17 cellular contexts compared by ENCODE assay signal in genomic region chr3:52527732-52528595, GRCh38. TPM values are rescaled to one million over a fixed set of nuclear protein-coding genes. Genes with fewer than 3 reads are reported as not detected.
DNase-seq lines count a peak whose midpoint lies in the region; ATAC-seq, FAIRE-seq and TF ChIP-seq lines count a peak whose summit lies in the region.
"Had no signal": no experiment of that assay in that cellular context is flagged by ENCODE, and none has a peak within 500 bp of the region (broad histone marks: within the 10 kb centered on the region; RNA-seq: fewer than 3 reads in every experiment).

No MANE protein-coding gene starts in this region.

- H3K36me3 ChIP-seq in aorta (ENCODE audit: control insufficient read depth in 1 of 2, insufficient read depth in 2 of 2, low read length in 1 of 2) (no peaks in the 10 kb centered on the region), small intestine (ENCODE audit: control insufficient read depth in 2 of 2, insufficient read depth in 2 of 2, low read length in 2 of 2) (peaks cover 0 to 2% of the 10 kb centered on the region in 2 donors)

- H3K9me3 Mint-ChIP-seq in natural killer cell treated with Interleukin-12 subunit alpha and Interleukin-12 subunit beta and Interleukin-15 and Interleukin-18, amount 100 ng/mL, for 72 hours, result no peaks in the 10 kb centered on the region
- H3K9me3 Mint-ChIP-seq in natural killer cell, result no peaks in the 10 kb centered on the region
- no peaks in the 10 kb centered on the region for H3K9me3 Mint-ChIP-seq in nephron progenitor cell
- H3K9me3 Mint-ChIP-seq: activated B cell treated with CpG ODN at 0.5 μM for 24 hours; CD4-positive, alpha-beta memory T cell; T-helper 1 cell treated with Interleukin-12 subunit alpha and Interleukin-12 subunit beta and Interleukin-4 antibody, amounts not matched to agents 30 μg/mL and 1 μg/mL, for 36 hours had no signal

- H3K4me1 Mint-ChIP-seq in natural killer cell treated with Interleukin-12 subunit alpha and Interleukin-12 subunit beta and Interleukin-15 and Interleukin-18, amount 100 ng/mL, for 72 hours (ENCODE audit: low read depth in 2 of 2), result peaks cover 7% of the 10 kb centered on the region in 2 donors
- H3K4me1 Mint-ChIP-seq in natural killer cell, result peaks cover 0 to 8% of the 10 kb centered on the region in 2 donors
- H3K4me1 Mint-ChIP-seq in nephron progenitor cell, result peaks cover 51% of the 10 kb centered on the region

- no peaks in the 10 kb centered on the region for H3K36me3 Mint-ChIP-seq in natural killer cell treated with Interleukin-12 subunit alpha and Interleukin-12 subunit beta and Interleukin-15 and Interleukin-18, amount 100 ng/mL, for 72 hours
- no peaks in the 10 kb centered on the region for H3K36me3 Mint-ChIP-seq in natural killer cell
- H3K36me3 Mint-ChIP-seq in nephron progenitor cell (ENCODE audit: low read depth), result peaks cover 36% of the 10 kb centered on the region
- H3K36me3 Mint-ChIP-seq: CD4-positive, alpha-beta memory T cell had no signal

- 80 to 83% methylated on average over 18 of the region's 18 CpGs for WGBS in aorta, 2 donors
- WGBS in small intestine, 3 donors, result 86 to 89% (median 88%) methylated on average over 18 of the region's 18 CpGs

- no peak for TF ChIP-seq CTCF in natural killer cell (IDR thresholded peaks at IDR 0.05)
- TF ChIP-seq CTCF in nephron progenitor cell (IDR thresholded peaks at IDR 0.05), result no peak

- ATAC-seq in natural killer cell treated with Interleukin-12 subunit alpha and Interleukin-12 subunit beta and Interleukin-15 and Interleukin-18, amount 100 ng/mL, for 72 hours, result no peak
- ATAC-seq in natural killer cell (no peak), aorta (ENCODE audit: low FRiP score) (no peak)

- H3K27me3 Mint-ChIP-seq in natural killer cell treated with Interleukin-12 subunit alpha and Interleukin-12 subunit beta and Interleukin-15 and Interleukin-18, amount 100 ng/mL, for 72 hours, result no peaks in the 10 kb centered on the region
- no peaks in the 10 kb centered on the region for H3K27me3 Mint-ChIP-seq in natural killer cell (ENCODE audit: low read depth in 2 of 2)
- H3K27me3 Mint-ChIP-seq in nephron progenitor cell (ENCODE audit: low read depth, poor library complexity), result no peaks in the 10 kb centered on the region
- H3K27me3 Mint-ChIP-seq: activated B cell treated with CpG ODN at 0.5 μM for 24 hours; CD4-positive, alpha-beta memory T cell had no signal

- no peak overlapping the region for H3K4me3 Mint-ChIP-seq in natural killer cell treated with Interleukin-12 subunit alpha and Interleukin-12 subunit beta and Interleukin-15 and Interleukin-18, amount 100 ng/mL, for 72 hours
- no peak overlapping the region for H3K4me3 Mint-ChIP-seq in natural killer cell
- no peak overlapping the region for H3K4me3 Mint-ChIP-seq in nephron progenitor cell
- H3K4me3 Mint-ChIP-seq: activated B cell treated with CpG ODN at 0.5 μM for 24 hours; CD4-positive, alpha-beta memory T cell; T-helper 1 cell treated with Interleukin-12 subunit alpha and Interleukin-12 subunit beta and Interleukin-4 antibody, amounts not matched to agents 30 μg/mL and 1 μg/mL, for 36 hours had no signal

- no peak overlapping the region for H3K27ac ChIP-seq in aorta (ENCODE audit: low read depth in 1 of 2, low read length in 2 of 2)
- H3K27ac ChIP-seq in small intestine (ENCODE audit: low read depth in 1 of 2, low read length in 1 of 2), result no peak overlapping the region

- intact Hi-C loops in natural killer cell (cut with micrococcal nuclease), result no loop called here
- intact Hi-C loops in aorta (cut with DNase I), result loop anchor here (5.0 kb wide), 2 partner anchors 41 to 56 kb away; no protein-coding TSS in a partner anchor

- H3K27ac Mint-ChIP-seq in natural killer cell treated with Interleukin-12 subunit alpha and Interleukin-12 subunit beta and Interleukin-15 and Interleukin-18, amount 100 ng/mL, for 72 hours, result no peak overlapping the region
- H3K27ac Mint-ChIP-seq in natural killer cell, result no peak overlapping the region
- H3K27ac Mint-ChIP-seq in nephron progenitor cell, result peak overlapping the region; percentile 45
- H3K27ac Mint-ChIP-seq: activated B cell treated with CpG ODN at 0.5 μM for 24 hours; T-helper 1 cell treated with Interleukin-12 subunit alpha and Interleukin-12 subunit beta and Interleukin-4 antibody, amounts not matched to agents 30 μg/mL and 1 μg/mL, for 36 hours had no signal

- DNase-seq in natural killer cell treated with Interleukin-12 subunit alpha and Interleukin-12 subunit beta and Interleukin-15 and Interleukin-18, amount 100 ng/mL, for 72 hours (ENCODE audit: low spot score), result peak; percentile 60
- DNase-seq in natural killer cell (no peak), epidermal melanocyte (ENCODE audit: insufficient read length, low spot score) (peak; percentile 9), nephron progenitor cell (no peak), aorta (peak; percentile 45 to 69), NCI-H446 treated with DMSO at 0.1 percent for 48 hours (lab: John Stamatoyannopoulos, UW) (no peak), small intestine (no peak), GDM1 (lab: John Stamatoyannopoulos, UW) (no peak)
- DNase-seq: activated naive CD4-positive, alpha-beta T cell; CD4-positive, alpha-beta memory T cell; foreskin melanocyte; NCI-H2029 treated with DMSO at 0.1 percent for 48 hours; NCI-H510A treated with DMSO at 0.1 percent for 48 hours; SIG-M5 had no signal

- H3K27me3 ChIP-seq in aorta (ENCODE audit: control insufficient read depth in 1 of 2, insufficient read depth in 2 of 2, low read length in 1 of 2) (no peaks in the 10 kb centered on the region), small intestine (ENCODE audit: control insufficient read depth in 2 of 2, insufficient read depth in 2 of 2, low read length in 2 of 2) (no peaks in the 10 kb centered on the region)

- no peaks in the 10 kb centered on the region for H3K4me1 ChIP-seq in aorta (ENCODE audit: control insufficient read depth in 1 of 2, insufficient read depth in 2 of 2, low read length in 2 of 2)
- H3K4me1 ChIP-seq in small intestine (ENCODE audit: control insufficient read depth in 2 of 2, insufficient read depth in 1 of 2, low read depth in 1 of 2, low read length in 1 of 2), result no peaks in the 10 kb centered on the region

- no peak for FAIRE-seq in small intestine (lab: Jason Lieb, UNC)
- FAIRE-seq: colon had no signal

- H3K4me3 ChIP-seq in aorta (ENCODE audit: low read length in 2 of 2) (no peak overlapping the region), small intestine (ENCODE audit: low read depth in 1 of 2, low read length in 2 of 2) (no peak overlapping the region)

- H3K9me3 ChIP-seq in aorta (ENCODE audit: control insufficient read depth, low read length), result no peaks in the 10 kb centered on the region
- no peaks in the 10 kb centered on the region for H3K9me3 ChIP-seq in small intestine (ENCODE audit: control insufficient read depth, low read depth)

RNA-seq across cellular contexts. Expression of gene NT5DC2, which starts 5.7 kb away (rescaled TPM):
- 100 to 1,000 TPM in 1 of 2 donors, 10 to 100 TPM in 1; 59.7 to 166 TPM for total RNA-seq in natural killer cell treated with Interleukin-12 subunit alpha and Interleukin-12 subunit beta and Interleukin-15 and Interleukin-18, amount 100 ng/mL, for 72 hours
- total RNA-seq in natural killer cell, result 10 to 100 TPM in 1 of 3 donors, 1 to 10 TPM in 2; 2.2 to 10.7 (median 2.2) TPM
- total RNA-seq in aorta, result 10 to 100 TPM; 29.6 to 33.0 TPM
- 100 to 1,000 TPM in 1 of 2 donors, 10 to 100 TPM in 1; 46.3 to 148 TPM for polyA plus RNA-seq in aorta
- polyA plus RNA-seq in small intestine, result 10 to 100 TPM in 2 of 3 donors, 1 to 10 TPM in 1; 4.9 to 35.9 (median 11.6) TPM

RNA-seq across cellular contexts. Expression of gene UQCC5, which starts 8.4 kb away (rescaled TPM):
- total RNA-seq in natural killer cell treated with Interleukin-12 subunit alpha and Interleukin-12 subunit beta and Interleukin-15 and Interleukin-18, amount 100 ng/mL, for 72 hours, result 10 to 100 TPM in 1 of 2 donors, 1 to 10 TPM in 1; 6.7 to 18.0 TPM
- total RNA-seq in natural killer cell (1 to 10 TPM; 4.1 to 9.5 (median 7.3) TPM), aorta (10 to 100 TPM in 1 of 2 donors, 1 to 10 TPM in 1; 9.1 to 14.0 TPM)
- polyA plus RNA-seq in aorta (1 to 10 TPM; 4.5 to 7.1 TPM), small intestine (10 to 100 TPM in 2 of 3 donors, 1 to 10 TPM in 1; 8.9 to 38.9 (median 21.0) TPM)

RNA-seq across cellular contexts. Expression of gene STAB1, which starts 32.8 kb away (rescaled TPM):
- total RNA-seq in natural killer cell treated with Interleukin-12 subunit alpha and Interleukin-12 subunit beta and Interleukin-15 and Interleukin-18, amount 100 ng/mL, for 72 hours, result under 1 TPM; 0.57 to 0.92 TPM
- total RNA-seq in natural killer cell (10 to 100 TPM in 1 of 3 donors, 1 to 10 TPM in 2; 1.8 to 26.5 (median 5.9) TPM), aorta (100 to 1,000 TPM; 339 to 651 TPM)
- polyA plus RNA-seq in aorta (100 to 1,000 TPM in 1 of 2 donors, 10 to 100 TPM in 1; 54.2 to 207 TPM), small intestine (10 to 100 TPM in 1 of 3 donors, 1 to 10 TPM in 2; 2.0 to 72.1 (median 9.5) TPM)
- polyA plus RNA-seq: CD4-positive, alpha-beta memory T cell had no signal

Comparison
In these comparisons a context has a peak if more than half of its experiments do, and no peak if none do; other contexts are left out.
1. DNase-seq: peak in natural killer cell treated with Interleukin-12 subunit alpha and Interleukin-12 subunit beta and Interleukin-15 and Interleukin-18, amount 100 ng/mL, for 72 hours (single experiment), epidermal melanocyte (single experiment) and aorta (2 of 2); none in natural killer cell (single experiment), nephron progenitor cell (single experiment), NCI-H446 treated with DMSO at 0.1 percent for 48 hours (single experiment), small intestine (single experiment) and GDM1 (single experiment).
2. RNA of gene STAB1, which starts 32.8 kb away (total RNA-seq): 339 to 651 TPM in aorta; 1.8 to 26.5 TPM in natural killer cell and 0.57 to 0.92 TPM in natural killer cell treated with Interleukin-12 subunit alpha and Interleukin-12 subunit beta and Interleukin-15 and Interleukin-18, amount 100 ng/mL, for 72 hours; every median in the first group is over 10 times any median in the second.